In genomic region chr12:49511410-49511809, GRCh38 we compare ENCODE assay signal across 17 cellular contexts. TPM values are rescaled to one million over a fixed set of nuclear protein-coding genes. Genes with fewer than 3 reads are reported as not detected.
"Had no signal": no experiment of that assay in that cellular context is flagged by ENCODE, and none has a peak within 500 bp of the region (broad histone marks: within the 10 kb centered on the region; RNA-seq: fewer than 3 reads in every experiment).

No MANE protein-coding gene starts in this region.

- H3K27ac ChIP-seq: ascending aorta, colonic mucosa, gastrocnemius medialis, heart right ventricle, pancreas, stomach, thoracic aorta had no signal

- H3K4me3 Mint-ChIP-seq: activated naive CD8-positive, alpha-beta T cell treated with anti-CD3 and anti-CD28 coated beads, Interleukin-2, amount 50 U/mL, for 24 hours; activated T-helper 1 cell treated with anti-CD3 and anti-CD28 coated beads, Interleukin-12 subunit alpha, Interleukin-12 subunit beta, Interleukin-2, Interleukin-4 antibody, amounts not matched to agents 30 ng/mL and 10 ng/mL and 1 ng/mL, durations not matched to agents 14 hours and 24 hours and 36 hours; mesothelial cell of epicardium had no signal

- H3K4me3 ChIP-seq: ascending aorta, colonic mucosa, gastrocnemius medialis, heart right ventricle, pancreas, stomach, thoracic aorta had no signal

- H3K36me3 ChIP-seq: ascending aorta, colonic mucosa, pancreas had no signal

- H3K27me3 Mint-ChIP-seq: activated naive CD8-positive, alpha-beta T cell treated with anti-CD3 and anti-CD28 coated beads, Interleukin-2, amount 50 U/mL, for 24 hours had no signal

- H3K9me3 Mint-ChIP-seq: activated naive CD8-positive, alpha-beta T cell treated with anti-CD3 and anti-CD28 coated beads, Interleukin-2, amount 50 U/mL, for 24 hours; activated T-helper 1 cell treated with anti-CD3 and anti-CD28 coated beads, Interleukin-12 subunit alpha, Interleukin-12 subunit beta, Interleukin-2, Interleukin-4 antibody, amounts not matched to agents 30 ng/mL and 10 ng/mL and 1 ng/mL, durations not matched to agents 14 hours and 24 hours and 36 hours; mesothelial cell of epicardium had no signal

- DNase-seq: activated CD4-positive, alpha-beta T cell treated with anti-CD3 and anti-CD28 coated beads, Interleukin-2, amount 50 U/mL, for 48 hours; activated CD4-positive, CD25-positive, alpha-beta regulatory T cell; activated CD8-positive, alpha-beta memory T cell treated with anti-CD3 and anti-CD28 coated beads, Interleukin-2, amount 50 U/mL, for 4 hours; activated naive CD4-positive, alpha-beta T cell treated with Interleukin-2 at 50 U/mL for 16 hours; activated naive CD8-positive, alpha-beta T cell treated with anti-CD3 and anti-CD28 coated beads, Interleukin-2, amount 50 U/mL, for 24 hours; colonic mucosa; gastrocnemius medialis; heart right ventricle; kidney; pancreas; stimulated activated CD4-positive, alpha-beta T cell treated with anti-CD3 and anti-CD28 coated beads, Interleukin-4, amount 100 ng/mL, for 1 hour; stimulated activated CD8-positive, alpha-beta memory T cell treated with anti-CD3 and anti-CD28 coated beads, Interleukin-4, amount 100 ng/mL, for 48 hours; stomach had no signal

- H3K9me3 ChIP-seq: ascending aorta, colonic mucosa, gastrocnemius medialis, heart right ventricle, pancreas, stomach, thoracic aorta had no signal

- H3K4me1 ChIP-seq: ascending aorta, colonic mucosa, gastrocnemius medialis had no signal

- ATAC-seq: activated naive CD8-positive, alpha-beta T cell treated with anti-CD3 and anti-CD28 coated beads, Interleukin-2, amount 50 U/mL, for 24 hours; gastrocnemius medialis had no signal

- H3K27ac Mint-ChIP-seq: activated naive CD8-positive, alpha-beta T cell treated with anti-CD3 and anti-CD28 coated beads, Interleukin-2, amount 50 U/mL, for 24 hours; activated T-helper 1 cell treated with anti-CD3 and anti-CD28 coated beads, Interleukin-12 subunit alpha, Interleukin-12 subunit beta, Interleukin-2, Interleukin-4 antibody, amounts not matched to agents 30 ng/mL and 10 ng/mL and 1 ng/mL, durations not matched to agents 14 hours and 24 hours and 36 hours had no signal

RNA-seq across cellular contexts. Expression of gene KCNH3, which starts 27.4 kb away (rescaled TPM):
- total RNA-seq: ascending aorta, gastrocnemius medialis had no signal
